Comparison of ENCODE assay signal across 11 cellular contexts in the genomic region with DNA sequence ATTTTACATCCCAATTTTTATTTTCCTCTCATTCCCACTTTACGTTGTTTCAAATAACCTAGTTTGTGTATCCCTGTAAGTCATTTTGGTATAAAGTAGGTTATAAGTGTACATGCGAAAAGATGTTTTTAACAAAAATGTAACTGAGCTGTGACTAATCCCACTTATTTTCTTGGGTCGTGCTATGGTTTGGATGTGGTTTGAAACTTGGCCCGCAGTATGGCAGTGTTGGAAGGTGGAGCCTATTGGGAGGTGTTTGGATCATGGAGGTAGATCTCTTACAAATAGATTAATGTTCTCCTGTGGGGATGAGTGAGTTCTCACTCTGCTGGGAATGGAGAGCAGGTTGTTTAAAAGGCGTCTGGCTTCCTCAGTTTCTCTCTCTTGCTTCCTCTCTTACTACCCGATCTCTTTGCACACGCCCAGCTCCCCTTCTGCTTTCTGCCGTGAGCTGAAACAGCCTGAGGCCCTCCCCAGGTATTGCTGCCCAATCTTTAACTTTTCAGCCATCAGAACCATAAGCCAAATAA. TPM values are rescaled to one million over a fixed set of nuclear protein-coding genes. Genes with fewer than 3 reads are reported as not detected.
DNase-seq lines count a peak whose midpoint lies in the region; ATAC-seq lines count a peak whose summit lies in the region.
"Had no signal": no experiment of that assay in that cellular context is flagged by ENCODE, and none has a peak within 500 bp of the region (broad histone marks: within the 10 kb centered on the region; RNA-seq: fewer than 3 reads in every experiment).

No MANE protein-coding gene starts in this region.

- H3K4me3 Mint-ChIP-seq in CD8-positive, alpha-beta memory T cell: peak overlapping the region; percentile 94 to 99 (median 97)
- H3K4me3 Mint-ChIP-seq in naive B cell: peak overlapping the region; percentile 92 to 99 (median 97)

- peaks cover 0 to 38% (median 11%) of the 10 kb centered on the region in 3 donors for H3K36me3 Mint-ChIP-seq in CD8-positive, alpha-beta memory T cell
- peaks cover 8 to 11% of the 10 kb centered on the region in 2 donors for H3K36me3 Mint-ChIP-seq in naive B cell

- H3K27ac Mint-ChIP-seq in CD8-positive, alpha-beta memory T cell: peak overlapping the region; percentile 87 to 98 (median 96)
- peak overlapping the region; percentile 60 to 97 (median 86) for H3K27ac Mint-ChIP-seq in naive B cell

- H3K27me3 ChIP-seq in CD8-positive, alpha-beta memory T cell (ENCODE audit: insufficient read depth, low read length, poor library complexity, severe bottlenecking): no peaks in the 10 kb centered on the region
- H3K27me3 ChIP-seq in HUES6 (ENCODE audit: control insufficient read depth, insufficient read depth, low read length) (no peaks in the 10 kb centered on the region), adipocyte (replicated peaks; ENCODE audit: control insufficient read depth, insufficient read depth, low read length) (no peaks in the 10 kb centered on the region), aorta (ENCODE audit: control insufficient read depth in 1 of 2, insufficient read depth in 2 of 2, low read length in 1 of 2) (no peaks in the 10 kb centered on the region)
- H3K27me3 ChIP-seq: testis had no signal

- CTCF ChIA-PET in CD8-positive, alpha-beta memory T cell (lab: Charles Lee): no interaction called here

- POLR2A ChIA-PET in CD8-positive, alpha-beta memory T cell (lab: Charles Lee): interaction anchor here (2.5 kb wide), 1 partner anchor 274 kb away, joined by 10 read pairs; a partner anchor contains a TSS

- peaks cover 18% of the 10 kb centered on the region for H3K36me3 ChIP-seq in CD8-positive, alpha-beta memory T cell (ENCODE audit: insufficient read depth, low read length)
- H3K36me3 ChIP-seq in HUES6 (ENCODE audit: control insufficient read depth, insufficient read depth, low read length): peaks cover 68% of the 10 kb centered on the region
- peaks cover 52% of the 10 kb centered on the region for H3K36me3 ChIP-seq in adipocyte (ENCODE audit: control insufficient read depth, insufficient read depth, low read length, severe bottlenecking)
- H3K36me3 ChIP-seq in aorta (ENCODE audit: control insufficient read depth in 1 of 2, insufficient read depth in 2 of 2, low read length in 1 of 2): peaks cover 0 to 4% of the 10 kb centered on the region in 2 donors

- ATAC-seq in naive B cell (ENCODE audit: low read depth in 2 of 2) (no peak), HG03039 (IDR thresholded peaks at IDR 0.05; ENCODE audit: unreplicated experiment) (no peak), aorta (ENCODE audit: low FRiP score) (no peak)

- H3K9me3 ChIP-seq in CD8-positive, alpha-beta memory T cell (ENCODE audit: low read length): no peaks in the 10 kb centered on the region
- no peaks in the 10 kb centered on the region for H3K9me3 ChIP-seq in HUES6 (ENCODE audit: control insufficient read depth, insufficient read depth, low read depth, low read length)
- H3K9me3 ChIP-seq in adipocyte (ENCODE audit: control insufficient read depth, low read length): no peaks in the 10 kb centered on the region
- no peaks in the 10 kb centered on the region for H3K9me3 ChIP-seq in aorta (ENCODE audit: control insufficient read depth, low read length)
- H3K9me3 ChIP-seq: testis had no signal

- intact Hi-C loops in aorta (cut with DNase I): loop anchor here (2.0 to 10.0 kb wide), 5 partner anchors 19 to 275 kb away; a partner anchor contains a TSS

- H3K9ac ChIP-seq in HUES6 (ENCODE audit: low read length) (no peak overlapping the region), adipocyte (ENCODE audit: low read length) (peak overlapping the region; percentile 91)
- H3K9ac ChIP-seq: parathyroid adenoma had no signal

- peak overlapping the region; percentile 87 for H3K4me3 ChIP-seq in CD8-positive, alpha-beta memory T cell (ENCODE audit: low read length)
- H3K4me3 ChIP-seq in HUES6 (ENCODE audit: low read depth, low read length): peak overlapping the region; percentile 67
- H3K4me3 ChIP-seq in adipocyte (ENCODE audit: low read length): peak overlapping the region; percentile 88
- H3K4me3 ChIP-seq in aorta (ENCODE audit: low read length in 2 of 2): no peak overlapping the region

- peaks cover 20% of the 10 kb centered on the region for H3K4me1 ChIP-seq in CD8-positive, alpha-beta memory T cell (ENCODE audit: insufficient read depth, low read length)
- H3K4me1 ChIP-seq in HUES6 (ENCODE audit: control insufficient read depth, insufficient read depth, low read length) (peaks cover 18% of the 10 kb centered on the region), adipocyte (ENCODE audit: control insufficient read depth, insufficient read depth, low read length) (peaks cover 55% of the 10 kb centered on the region), aorta (ENCODE audit: control insufficient read depth in 1 of 2, insufficient read depth in 2 of 2, low read length in 2 of 2) (no peaks in the 10 kb centered on the region)

- DNase-seq in CD8-positive, alpha-beta memory T cell: no peak
- DNase-seq in adipocyte (ENCODE audit: low read depth) (no peak), naive B cell (no peak), pons (ENCODE audit: low spot score) (no peak), aorta (no peak)
- no peak for DNase-seq in activated effector memory CD4-positive, alpha-beta T cell treated with anti-CD3 and anti-CD28 coated beads, Interleukin-2, amount 50 U/mL, for 16 hours
- DNase-seq: effector CD8-positive, alpha-beta T cell; testis had no signal

- H3K9me3 Mint-ChIP-seq in CD8-positive, alpha-beta memory T cell: no peaks in the 10 kb centered on the region
- H3K9me3 Mint-ChIP-seq in naive B cell: no peaks in the 10 kb centered on the region

- peaks cover 34 to 46% (median 36%) of the 10 kb centered on the region in 3 donors for H3K4me1 Mint-ChIP-seq in CD8-positive, alpha-beta memory T cell
- peaks cover 24 to 41% (median 32%) of the 10 kb centered on the region in 3 donors for H3K4me1 Mint-ChIP-seq in naive B cell

- H3K27me3 Mint-ChIP-seq in CD8-positive, alpha-beta memory T cell: no peaks in the 10 kb centered on the region
- H3K27me3 Mint-ChIP-seq in naive B cell: no peaks in the 10 kb centered on the region

- H3K27ac ChIP-seq in CD8-positive, alpha-beta memory T cell (ENCODE audit: low read depth, low read length): peak overlapping the region; percentile 75
- peak overlapping the region; percentile 69 for H3K27ac ChIP-seq in HUES6 (ENCODE audit: low read depth, low read length)
- no peak overlapping the region for H3K27ac ChIP-seq in aorta (ENCODE audit: low read depth in 1 of 2, low read length in 2 of 2)

- WGBS in aorta, 2 donors: 77 to 82% methylated on average over 8 of the region's 8 CpGs

RNA-seq across cellular contexts. Expression of a gene that starts 7.2 kb away (rescaled TPM):
- 1,000 to 10,000 TPM; 1,148 to 1,170 TPM for total RNA-seq in CD8-positive, alpha-beta memory T cell
- polyA plus RNA-seq in CD8-positive, alpha-beta memory T cell: 3,471 TPM
- polyA plus RNA-seq in naive B cell (ENCODE audit: low read depth in 6 of 6): 1,000 to 10,000 TPM; 2,246 to 4,262 (median 3,486) TPM
- 100 to 1,000 TPM; 623 to 776 TPM for total RNA-seq in aorta
- polyA plus RNA-seq in aorta: 1,000 to 10,000 TPM; 2,339 to 4,548 TPM

RNA-seq across cellular contexts. Expression of a gene that starts 7.3 kb away (rescaled TPM):
- total RNA-seq in CD8-positive, alpha-beta memory T cell: 10 to 100 TPM; 27.7 to 29.7 TPM
- 0.43 TPM for polyA plus RNA-seq in CD8-positive, alpha-beta memory T cell
- polyA plus RNA-seq in naive B cell (ENCODE audit: low read depth in 6 of 6) (1 to 10 TPM in 2 of 6 donors, under 1 TPM in 3, not detected in 1; 0.31 to 1.7 (median 0.95) TPM), aorta (1 to 10 TPM; 3.4 to 8.4 TPM)
- total RNA-seq in aorta: 10 to 100 TPM in 1 of 2 donors, 1 to 10 TPM in 1; 9.4 to 18.7 TPM

Comparison
In these comparisons a context has a peak if more than half of its experiments do, and no peak if none do; other contexts are left out.
1. H3K27ac ChIP-seq: peak in CD8-positive, alpha-beta memory T cell (single experiment) and HUES6 (single experiment); none in aorta (0 of 2).
2. H3K4me3 ChIP-seq: peak in CD8-positive, alpha-beta memory T cell (single experiment), HUES6 (single experiment) and adipocyte (single experiment); none in aorta (0 of 2).